ENCODE assay signal across 8 cellular contexts in genomic region chr16:68528686-68529379, GRCh38. TPM values are rescaled to one million over a fixed set of nuclear protein-coding genes. Genes with fewer than 3 reads are reported as not detected.
DNase-seq lines count a peak whose midpoint lies in the region; ATAC-seq, FAIRE-seq and TF ChIP-seq lines count a peak whose summit lies in the region.

No MANE protein-coding gene starts in this region.

- peak; percentile 95 to 96 for TF ChIP-seq RAD21 in A549 (conservative IDR thresholded peaks at IDR 0.05 in 1 of 2, IDR thresholded peaks at IDR 0.05 in 1 of 2)

- TF ChIP-seq CTCF in A549 (IDR thresholded peaks at IDR 0.05) (peak; percentile 95), left lung (IDR thresholded peaks at IDR 0.05) (peak; percentile 92 to 95)

- H3K9me3 ChIP-seq in A549 (peaks cover 12% of the 10 kb centered on the region; the same call in 2 of the 3 replicates), left lung (no peaks in the 10 kb centered on the region)

- H3K4me3 ChIP-seq in A549 = peak overlapping the region; percentile 14; the same call in 1 of the 3 replicates
- no peak overlapping the region for H3K4me3 ChIP-seq in left lung

- H3K4me1 Mint-ChIP-seq in activated CD4-positive, alpha-beta T cell treated with anti-CD3 and anti-CD28 coated beads for 36 hours = peaks cover 13% of the 10 kb centered on the region

- peaks cover 5% of the 10 kb centered on the region for H3K36me3 Mint-ChIP-seq in activated CD4-positive, alpha-beta T cell treated with anti-CD3 and anti-CD28 coated beads for 36 hours (ENCODE audit: low read depth)

- H3K27me3 ChIP-seq in left lung = peaks cover 0 to 22% of the 10 kb centered on the region in 2 donors

- POLR2A ChIA-PET in A549 (lab: Yijun Ruan, JAX) = no interaction called here
- POLR2A ChIA-PET in activated CD4-positive, alpha-beta T cell treated with anti-CD3 and anti-CD28 coated beads for 36 hours (lab: Charles Lee) = interaction anchor here (0.5 kb wide), 1 partner anchor 475 kb away, joined by 9 read pairs; no protein-coding TSS in a partner anchor

- H3K4me3 Mint-ChIP-seq in activated CD4-positive, alpha-beta T cell treated with anti-CD3 and anti-CD28 coated beads for 36 hours = peak overlapping the region; percentile 55

- CTCF ChIA-PET in A549 (lab: Yijun Ruan, JAX) = interaction anchor here (0.5 to 4.2 kb wide), 65 partner anchors 9 to 812 kb away, joined by 3 to 30 read pairs (median 4); partner anchors contain the start of genes TANGO6 and ZFP90
- CTCF ChIA-PET in activated CD4-positive, alpha-beta T cell treated with anti-CD3 and anti-CD28 coated beads for 36 hours (lab: Charles Lee) = interaction anchor here (0.6 to 3.8 kb wide), 27 partner anchors 8 to 1196 kb away, joined by 3 to 32 read pairs (median 4); partner anchors contain the start of genes TANGO6 and ZFP90

- H3K4me2 ChIP-seq in A549 = peak overlapping the region; percentile 82

- TF ChIP-seq POLR2A in A549 (IDR thresholded peaks at IDR 0.05; ENCODE audit: low read length) = no peak

- no peak for TF ChIP-seq EP300 in A549 (IDR thresholded peaks at IDR 0.05)

- intact Hi-C loops in activated CD4-positive, alpha-beta T cell treated with anti-CD3 and anti-CD28 coated beads for 36 hours (cut with DNase I, micrococcal nuclease) = loop anchor here (1.0 to 5.0 kb wide), 12 partner anchors 43 to 758 kb away; partner anchors contain the start of genes CDH3 (in 1 of the 2), CHTF8 (in 1 of the 2), TANGO6 (in 1 of the 2) and UTP4 (in 1 of the 2)
- intact Hi-C loops in left lung (cut with DNase I) = no loop called here

- peak; percentile 83 to 88 for ATAC-seq in A549
- peak; percentile 53 for ATAC-seq in GM18858 (IDR thresholded peaks at IDR 0.05; ENCODE audit: unreplicated experiment)
- ATAC-seq in HG03439 (IDR thresholded peaks at IDR 0.05; ENCODE audit: unreplicated experiment) = peak; percentile 74
- ATAC-seq in activated CD4-positive, alpha-beta T cell treated with anti-CD3 and anti-CD28 coated beads for 36 hours = peak; percentile 85
- ATAC-seq in left lung = peak; percentile 94

- H3K9me3 Mint-ChIP-seq in activated CD4-positive, alpha-beta T cell treated with anti-CD3 and anti-CD28 coated beads for 36 hours (ENCODE audit: low read depth) = peaks cover 3% of the 10 kb centered on the region

- H3K27ac ChIP-seq in A549 (no peak overlapping the region), left lung (no peak overlapping the region)

- no peaks in the 10 kb centered on the region for H3K36me3 ChIP-seq in left lung

- no peak overlapping the region for H3K27ac Mint-ChIP-seq in activated CD4-positive, alpha-beta T cell treated with anti-CD3 and anti-CD28 coated beads for 36 hours

- 11% methylated on average over 29 of the region's 29 CpGs for WGBS in A549 (ENCODE audit: missing lambda C conversion rate)

- H3K4me1 ChIP-seq in A549 = peaks cover 4% of the 10 kb centered on the region; the same call in 1 of the 3 replicates
- H3K4me1 ChIP-seq in left lung = peaks cover 11 to 21% of the 10 kb centered on the region in 2 donors

- no peaks in the 10 kb centered on the region for H3K27me3 Mint-ChIP-seq in activated CD4-positive, alpha-beta T cell treated with anti-CD3 and anti-CD28 coated beads for 36 hours

- DNase-seq in A549 (ENCODE audit: low read depth in 1 of 2, low spot score in 1 of 2) (peak; percentile 87 to 90), NCI-H510A treated with DMSO at 0.1 percent for 48 hours (lab: John Stamatoyannopoulos, UW) (peak; percentile 79), cerebellum (ENCODE audit: low spot score) (peak; percentile 89), left lung (peak; percentile 88 to 95)
- peak; percentile 94 for DNase-seq in activated CD4-positive, alpha-beta T cell treated with anti-CD3 and anti-CD28 coated beads for 36 hours
- peak; percentile 83 to 85 for DNase-seq in stimulated activated CD4-positive, alpha-beta T cell treated with anti-CD3 and anti-CD28 coated beads, Interleukin-4, amount 100 ng/mL, for 4 hours

- FAIRE-seq in A549 (lab: Jason Lieb, UNC) = no peak

TF ChIP-seq in A549, 52 proteins besides CTCF, POLR2A, EP300 and RAD21:
- TF ChIP-seq ATOH8 (CRISPR knock-in tag; IDR thresholded peaks at IDR 0.05; ENCODE audit: low read depth) = no peak
- TF ChIP-seq, protein P1, sequence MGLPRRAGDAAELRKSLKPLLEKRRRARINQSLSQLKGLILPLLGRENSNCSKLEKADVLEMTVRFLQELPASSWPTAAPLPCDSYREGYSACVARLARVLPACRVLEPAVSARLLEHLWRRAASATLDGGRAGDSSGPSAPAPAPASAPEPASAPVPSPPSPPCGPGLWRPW (IDR thresholded peaks at IDR 0.05) = no peak
- TF ChIP-seq MAX (IDR thresholded peaks at IDR 0.05) = peak; percentile 89
- no peak for TF ChIP-seq GATA3 (IDR thresholded peaks at IDR 0.05; ENCODE audit: borderline replicate concordance)
- TF ChIP-seq RARB (CRISPR knock-in tag; IDR thresholded peaks at IDR 0.05) = no peak
- no peak for TF ChIP-seq MAZ (IDR thresholded peaks at IDR 0.05; ENCODE audit: borderline replicate concordance, low read depth, low read length)
- no peak for TF ChIP-seq NFE2L2 (conservative IDR thresholded peaks at IDR 0.05; ENCODE audit: low read length)
- peak; percentile 88 for TF ChIP-seq SMC3 (IDR thresholded peaks at IDR 0.05)
- TF ChIP-seq HEYL (CRISPR knock-in tag; IDR thresholded peaks at IDR 0.05) = no peak
- TF ChIP-seq E2F6 (IDR thresholded peaks at IDR 0.05; ENCODE audit: borderline replicate concordance, low read depth) = peak; percentile 77
- no peak for TF ChIP-seq KDM1A (IDR thresholded peaks at IDR 0.05; ENCODE audit: low read depth)
TF ChIP-seq in A549: peak in this region for 3.

RNA-seq across cellular contexts. Expression of gene ZFP90, which starts 10.3 kb away (rescaled TPM):
- polyA plus RNA-seq in A549 (2011; rRNA removed) = 21.6 and 31.9 TPM in 2 replicates
- 6.0 and 7.6 TPM in 2 replicates for polyA plus RNA-seq in A549 (2012; cell fraction: cytosol; rRNA removed)
- polyA plus RNA-seq in A549 (2012; cell fraction: nucleus; rRNA removed) = 4.5 and 7.9 TPM in 2 replicates
- 11.6 to 15.1 TPM (median 13.8 TPM) in 3 replicates for polyA plus RNA-seq in A549 (2017; fragmentation: RNase III; extraction: RNeasy Plus Mini Kit Qiagen cat#74134 plus additional on column Dnase treatment)
- 13.3 and 14.3 TPM in 2 replicates for polyA minus RNA-seq in A549 (2011; rRNA and poly(A)+ RNA removed)
- 10 to 100 TPM; 31.4 to 31.6 TPM for total RNA-seq in activated CD4-positive, alpha-beta T cell treated with anti-CD3 and anti-CD28 coated beads for 36 hours
- total RNA-seq in cerebellum = 87.6 TPM
- total RNA-seq in left lung = 10 to 100 TPM; 16.8 to 23.3 TPM

Comparison
In these comparisons a context has a peak if more than half of its experiments do, and no peak if none do; other contexts are left out.
1. intact Hi-C loops: an anchor here in activated CD4-positive, alpha-beta T cell treated with anti-CD3 and anti-CD28 coated beads for 36 hours (1.0 to 5.0 kb wide); none called in left lung.